In genomic region chr3:43893721-43894120, GRCh38 we compare ENCODE assay signal across 8 cellular contexts.
A peak's percentile ranks its signal among the peaks of the same experiment; 100 is the strongest.
DNase-seq lines count a peak whose midpoint lies in the region; ATAC-seq and TF ChIP-seq lines count a peak whose summit lies in the region.

No MANE protein-coding gene starts in this region.

- H3K27me3 ChIP-seq in left ventricle myocardium inferior (ENCODE audit: low read depth) (peaks cover 86% of the 10 kb centered on the region), lower lobe of right lung (ENCODE audit: low read depth) (peaks cover 17% of the 10 kb centered on the region)

- H3K27ac ChIP-seq in left ventricle myocardium inferior (replicated peaks), result no peak overlapping the region
- H3K27ac ChIP-seq in angular gyrus (ENCODE audit: low read depth, low read length), result peak overlapping the region; percentile 59
- no peak overlapping the region for H3K27ac ChIP-seq in lower lobe of right lung
- no peak overlapping the region for H3K27ac ChIP-seq in urinary bladder (ENCODE audit: low read depth)

- H3K9me3 ChIP-seq in left ventricle myocardium inferior (replicated peaks) (no peaks in the 10 kb centered on the region), lower lobe of right lung (no peaks in the 10 kb centered on the region)

- intact Hi-C loops in left ventricle myocardium inferior (cut with micrococcal nuclease), result no loop called here
- intact Hi-C loops in left ventricle myocardium superior (cut with micrococcal nuclease), result no loop called here
- intact Hi-C loops in lower lobe of right lung (cut with DNase I), result no loop called here

- ATAC-seq in left ventricle myocardium superior (no peak), lower lobe of right lung (peak in 1 of 2 donors; percentile 19), left lobe of liver (no peak)

- H3K36me3 ChIP-seq in left ventricle myocardium inferior, result no peaks in the 10 kb centered on the region
- H3K36me3 ChIP-seq in lower lobe of right lung, result no peaks in the 10 kb centered on the region
- no peaks in the 10 kb centered on the region for H3K36me3 ChIP-seq in urinary bladder (ENCODE audit: insufficient read depth)

- H3K4me3 ChIP-seq in left ventricle myocardium inferior (peak overlapping the region; percentile 61), lower lobe of right lung (peak overlapping the region; percentile 49), urinary bladder (ENCODE audit: low read depth, low read length) (peak overlapping the region; percentile 21)

- no peak for DNase-seq in left ventricle myocardium inferior
- DNase-seq in left ventricle myocardium superior, result no peak
- no peak for DNase-seq in lower lobe of right lung
- no peak for DNase-seq in left lobe of liver (ENCODE audit: low spot score)
- no peak for DNase-seq in GDM1 (lab: John Stamatoyannopoulos, UW)
- no peak for DNase-seq in GM20000 (ENCODE audit: low spot score)

- H3K4me1 ChIP-seq in left ventricle myocardium inferior, result peaks cover 12% of the 10 kb centered on the region
- H3K4me1 ChIP-seq in lower lobe of right lung, result peaks cover 15% of the 10 kb centered on the region
- peaks cover 2% of the 10 kb centered on the region for H3K4me1 ChIP-seq in urinary bladder (ENCODE audit: insufficient read depth)

- TF ChIP-seq CTCF in left ventricle myocardium inferior (IDR thresholded peaks at IDR 0.05; ENCODE audit: borderline replicate concordance) (no peak), lower lobe of right lung (IDR thresholded peaks at IDR 0.05) (no peak), GM20000 (IDR thresholded peaks at IDR 0.05; ENCODE audit: extremely low read depth, missing control alignments) (no peak)

- WGBS in urinary bladder, result 9% methylated on average over 14 of the region's 14 CpGs
